ENCODE assay signal across 8 cellular contexts in genomic region chr19:13153627-13154240, GRCh38. TPM values are rescaled to one million over a fixed set of nuclear protein-coding genes. Genes with fewer than 3 reads are reported as not detected.
A peak's percentile ranks its signal among the peaks of the same experiment; 100 is the strongest.
DNase-seq lines count a peak whose midpoint lies in the region; ATAC-seq and TF ChIP-seq lines count a peak whose summit lies in the region.

No MANE protein-coding gene starts in this region.

- peak; percentile 4; the same call in 1 of the 2 replicates for TF ChIP-seq POLR2A in Raji (IDR thresholded peaks at IDR 0.05; ENCODE audit: insufficient read depth, low read depth, low read length)
- no peak for TF ChIP-seq POLR2A in uterus (IDR thresholded peaks at IDR 0.05)

- H3K36me3 ChIP-seq in mesodermal cell (ENCODE audit: control insufficient read depth, insufficient read depth, low read length) = peaks cover 16% of the 10 kb centered on the region
- H3K36me3 ChIP-seq in uterus = no peaks in the 10 kb centered on the region

- peak in 2 of 4 experiments; percentile 2 to 17 for TF ChIP-seq CTCF in uterus (IDR thresholded peaks at IDR 0.05)

- peak; percentile 48 for DNase-seq in NK-92 treated with Interleukin-12 subunit alpha and Interleukin-12 subunit beta, amount 100 ng/mL, for 24 hours (lab: John Stamatoyannopoulos, UW)
- no peak for DNase-seq in NK-92 (lab: John Stamatoyannopoulos, UW; ENCODE audit: unreplicated experiment)
- DNase-seq in uterus = peak; percentile 40 to 59
- no peak for DNase-seq in SW480 (ENCODE audit: low spot score)

- H3K27ac Mint-ChIP-seq in dendritic cell treated with granulocyte-macrophage colony-stimulating factor and Interleukin-4, amounts not matched to agents 40 ng/mL and 50 ng/mL, for 4 days = peak overlapping the region; percentile 99

- no peaks in the 10 kb centered on the region for H3K27me3 Mint-ChIP-seq in dendritic cell treated with granulocyte-macrophage colony-stimulating factor and Interleukin-4, amounts not matched to agents 40 ng/mL and 50 ng/mL, for 4 days

- H3K27ac ChIP-seq in mesodermal cell (ENCODE audit: low read depth, low read length, severe bottlenecking) (peak overlapping the region; percentile 98), uterus (peak overlapping the region; percentile 94 to 98)

- H3K9me3 ChIP-seq in mesodermal cell (ENCODE audit: control insufficient read depth, low read length) = no peaks in the 10 kb centered on the region
- H3K9me3 ChIP-seq in uterus = no peaks in the 10 kb centered on the region

- H3K9me3 Mint-ChIP-seq in dendritic cell treated with granulocyte-macrophage colony-stimulating factor and Interleukin-4, amounts not matched to agents 40 ng/mL and 50 ng/mL, for 4 days = no peaks in the 10 kb centered on the region

- H3K4me1 ChIP-seq in mesodermal cell (ENCODE audit: control insufficient read depth, insufficient read depth, low read length, poor library complexity, severe bottlenecking) = peaks cover 5% of the 10 kb centered on the region
- peaks cover 0 to 7% of the 10 kb centered on the region in 2 donors for H3K4me1 ChIP-seq in uterus

- H3K4me3 ChIP-seq in mesodermal cell (ENCODE audit: extremely low read depth, insufficient read depth, low read length, poor library complexity, severe bottlenecking) = peak overlapping the region; percentile 98
- H3K4me3 ChIP-seq in uterus = peak overlapping the region; percentile 79 to 81

- WGBS in mesodermal cell (ENCODE audit: insufficient coverage in 2 of 2), 2 experiments = 0% methylated on average over 40 to 52 of the region's 63 CpGs

- H3K4me1 Mint-ChIP-seq in dendritic cell treated with granulocyte-macrophage colony-stimulating factor and Interleukin-4, amounts not matched to agents 40 ng/mL and 50 ng/mL, for 4 days (ENCODE audit: low read depth) = peaks cover 53% of the 10 kb centered on the region

- peaks cover 49% of the 10 kb centered on the region for H3K36me3 Mint-ChIP-seq in dendritic cell treated with granulocyte-macrophage colony-stimulating factor and Interleukin-4, amounts not matched to agents 40 ng/mL and 50 ng/mL, for 4 days (ENCODE audit: low read depth)

- H3K27me3 ChIP-seq in uterus = no peaks in the 10 kb centered on the region

- peak overlapping the region; percentile 97 for H3K4me3 Mint-ChIP-seq in dendritic cell treated with granulocyte-macrophage colony-stimulating factor and Interleukin-4, amounts not matched to agents 40 ng/mL and 50 ng/mL, for 4 days

- intact Hi-C loops in dendritic cell treated with granulocyte-macrophage colony-stimulating factor and Interleukin-4, amounts not matched to agents 40 ng/mL and 50 ng/mL, for 4 days (cut with micrococcal nuclease) = loop anchor here (5.0 kb wide), 1 partner anchor 51 kb away; the partner anchor contains the start of gene LYL1
- intact Hi-C loops in uterus (cut with DNase I; ENCODE audit: low total_unique reads) = no loop called here

- ATAC-seq in GM21786 (IDR thresholded peaks at IDR 0.05; ENCODE audit: unreplicated experiment) = no peak

RNA-seq across cellular contexts. Expression of gene IER2, which starts 3.5 kb away (rescaled TPM):
- 106 TPM for polyA plus RNA-seq in mesodermal cell (2013, experiment 1 of 2)
- 66.8 TPM for polyA plus RNA-seq in mesodermal cell (2013, experiment 2 of 2)
- 100 to 1,000 TPM in 1 of 4 donors, 10 to 100 TPM in 3; 15.1 to 108 (median 66.7) TPM for total RNA-seq in uterus

RNA-seq across cellular contexts. Expression of gene STX10, which starts 3.6 kb away (rescaled TPM):
- 45.6 TPM for polyA plus RNA-seq in mesodermal cell (2013, experiment 1 of 2)
- 36.3 TPM for polyA plus RNA-seq in mesodermal cell (2013, experiment 2 of 2)
- 10 to 100 TPM; 42.2 to 72.1 (median 44.8) TPM for total RNA-seq in uterus

RNA-seq across cellular contexts. Expression of gene NACC1, which starts 35.7 kb away (rescaled TPM):
- polyA plus RNA-seq in mesodermal cell (2013, experiment 1 of 2) = 60.4 TPM
- 40.7 TPM for polyA plus RNA-seq in mesodermal cell (2013, experiment 2 of 2)
- total RNA-seq in uterus = 10 to 100 TPM; 13.4 to 28.1 (median 15.8) TPM

RNA-seq across cellular contexts. Expression of gene TRMT1, which starts 37.2 kb away (rescaled TPM):
- 36.2 TPM for polyA plus RNA-seq in mesodermal cell (2013, experiment 1 of 2)
- 27.4 TPM for polyA plus RNA-seq in mesodermal cell (2013, experiment 2 of 2)
- 10 to 100 TPM; 23.2 to 99.4 (median 33.6) TPM for total RNA-seq in uterus

RNA-seq across cellular contexts. Expression of gene LYL1, which starts 51.1 kb away (rescaled TPM):
- 14.3 TPM for polyA plus RNA-seq in mesodermal cell (2013, experiment 1 of 2)
- 10.6 TPM for polyA plus RNA-seq in mesodermal cell (2013, experiment 2 of 2)
- 10 to 100 TPM in 3 of 4 donors, 1 to 10 TPM in 1; 2.6 to 15.5 (median 11.1) TPM for total RNA-seq in uterus

Comparison
In these comparisons a context has a peak if more than half of its experiments do, and no peak if none do; other contexts are left out.
1. DNase-seq: peak in NK-92 treated with Interleukin-12 subunit alpha and Interleukin-12 subunit beta, amount 100 ng/mL, for 24 hours (single experiment) and uterus (2 of 2); none in NK-92 (single experiment) and SW480 (single experiment).